In the genomic region with DNA sequence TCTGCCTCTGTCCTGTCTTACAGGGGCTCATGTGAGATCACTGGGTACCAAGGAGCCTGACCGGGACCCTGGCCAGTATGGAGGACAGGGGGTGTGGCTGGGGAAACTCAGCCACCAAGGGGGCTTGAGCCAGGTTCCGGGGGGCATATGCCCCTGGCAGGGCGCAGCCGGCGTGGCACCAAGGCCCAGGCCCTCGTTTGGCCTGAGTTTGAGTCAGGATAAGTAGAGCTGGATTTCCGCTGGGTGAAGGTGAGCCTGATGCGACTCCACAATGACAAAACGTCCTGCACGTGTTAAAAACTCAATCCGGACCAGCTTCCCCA, we compare ENCODE assay signal across 1 cellular context.
TF ChIP-seq lines count a peak whose summit lies in the region.

No MANE protein-coding gene starts in this region.

TF ChIP-seq in H1, 55 proteins besides CTCF, POLR2A, EP300 and RAD21:
- TF ChIP-seq NANOG (IDR thresholded peaks at IDR 0.05; ENCODE audit: insufficient read depth, low read depth, low read length, poor library complexity, severe bottlenecking), result no peak
- TF ChIP-seq, protein P1, sequence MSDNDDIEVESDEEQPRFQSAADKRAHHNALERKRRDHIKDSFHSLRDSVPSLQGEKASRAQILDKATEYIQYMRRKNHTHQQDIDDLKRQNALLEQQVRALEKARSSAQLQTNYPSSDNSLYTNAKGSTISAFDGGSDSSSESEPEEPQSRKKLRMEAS (IDR thresholded peaks at IDR 0.05), result 0 out of 2 replicates have a peak, but pooled peaks have one; percentile 6
